8 cellular contexts compared by ENCODE assay signal in genomic region chr4:56757821-56758400, GRCh38.
DNase-seq lines count a peak whose midpoint lies in the region; ATAC-seq and TF ChIP-seq lines count a peak whose summit lies in the region.

No MANE protein-coding gene starts in this region.

- TF ChIP-seq EP300 in upper lobe of left lung (IDR thresholded peaks at IDR 0.05) = peak in 1 of 4 donors; percentile 53

- peak; percentile 97 for ATAC-seq in GM18502 (IDR thresholded peaks at IDR 0.05; ENCODE audit: poor library complexity, unreplicated experiment)
- peak; percentile 95 for ATAC-seq in HG02642 (IDR thresholded peaks at IDR 0.05; ENCODE audit: poor library complexity, unreplicated experiment)
- ATAC-seq in upper lobe of left lung (ENCODE audit: low FRiP score in 2 of 2) = peak; percentile 71 to 88

- H3K36me3 ChIP-seq in esophagus squamous epithelium (no peaks in the 10 kb centered on the region), upper lobe of left lung (no peaks in the 10 kb centered on the region)

- no peak for TF ChIP-seq CTCF in esophagus squamous epithelium (IDR thresholded peaks at IDR 0.05)
- TF ChIP-seq CTCF in upper lobe of left lung (IDR thresholded peaks at IDR 0.05) = no peak

- peaks cover 0 to 3% (median 0%) of the 10 kb centered on the region in 4 donors for H3K27me3 ChIP-seq in esophagus squamous epithelium
- H3K27me3 ChIP-seq in upper lobe of left lung = no peaks in the 10 kb centered on the region

- intact Hi-C loops in esophagus squamous epithelium (cut with DNase I) = no loop called here

- no peak overlapping the region for H3K4me3 ChIP-seq in esophagus squamous epithelium
- H3K4me3 ChIP-seq in upper lobe of left lung = no peak overlapping the region

- peak overlapping the region; percentile 54 to 80 (median 74) for H3K27ac ChIP-seq in esophagus squamous epithelium
- peak overlapping the region; percentile 67 to 86 (median 74) for H3K27ac ChIP-seq in upper lobe of left lung

- no peaks in the 10 kb centered on the region for H3K9me3 ChIP-seq in esophagus squamous epithelium
- H3K9me3 ChIP-seq in upper lobe of left lung = no peaks in the 10 kb centered on the region

- TF ChIP-seq POLR2A in esophagus squamous epithelium (IDR thresholded peaks at IDR 0.05) (peak in 1 of 4 donors; percentile 29), upper lobe of left lung (IDR thresholded peaks at IDR 0.05) (peak in 1 of 4 donors; percentile 39)

- 20 to 28% methylated on average over 5 of the region's 6 CpGs for WGBS in esophagus squamous epithelium, 2 donors
- 11 to 30% methylated on average over 6 of the region's 6 CpGs for WGBS in upper lobe of left lung, 2 donors

- H3K4me1 ChIP-seq in esophagus squamous epithelium (peaks cover 9 to 37% (median 11%) of the 10 kb centered on the region in 3 donors), upper lobe of left lung (peaks cover 18 to 21% (median 20%) of the 10 kb centered on the region in 4 donors)

- DNase-seq in NCI-H510A (lab: John Stamatoyannopoulos, UW) (peak; percentile 89), esophagus squamous epithelium (lab: John Stamatoyannopoulos, UW) (peak; percentile 5), pons (ENCODE audit: low spot score) (peak; percentile 30), upper lobe of left lung (peak in 1 of 2 donors; percentile 87), NCI-H748 (lab: John Stamatoyannopoulos, UW; ENCODE audit: unreplicated experiment) (no peak)
- DNase-seq in activated CD8-positive, alpha-beta memory T cell treated with anti-CD3 and anti-CD28 coated beads, Interleukin-2, amount 50 U/mL, for 24 hours (ENCODE audit: extremely low read depth) = peak; percentile 56
